In the genomic region with DNA sequence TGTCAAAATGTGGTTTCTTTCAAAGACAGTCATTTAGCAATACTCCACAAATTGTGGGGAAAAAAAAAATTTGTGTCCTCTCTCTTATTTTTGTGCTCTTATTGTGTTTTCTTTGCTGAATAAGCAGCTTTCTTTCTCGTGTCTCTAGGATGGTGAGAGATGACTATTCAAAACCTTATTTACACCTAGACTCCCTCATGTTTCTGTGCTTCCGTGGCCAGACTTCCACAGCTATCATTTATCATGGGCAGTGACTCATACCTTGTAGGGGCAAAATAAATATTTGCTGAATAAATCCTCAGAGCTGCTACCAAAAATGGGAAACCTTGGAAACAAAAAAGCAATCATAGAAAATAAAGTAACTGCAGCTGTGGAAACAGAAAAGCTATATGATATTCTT, we compare ENCODE assay signal across 15 cellular contexts.
DNase-seq lines count a peak whose midpoint lies in the region; ATAC-seq and TF ChIP-seq lines count a peak whose summit lies in the region.
"Had no signal": no experiment of that assay in that cellular context is flagged by ENCODE, and none has a peak within 500 bp of the region (broad histone marks: within the 10 kb centered on the region; RNA-seq: fewer than 3 reads in every experiment).

No MANE protein-coding gene starts in this region.

- no peaks in the 10 kb centered on the region for H3K79me2 ChIP-seq in mammary epithelial cell (ENCODE audit: insufficient read depth, low read length)
- H3K79me2 ChIP-seq: parathyroid adenoma had no signal

- DNase-seq in DMS53 treated with DMSO at 0.1 percent for 48 hours (lab: John Stamatoyannopoulos, UW; ENCODE audit: unreplicated experiment) (peak; percentile 59), NCI-H226 (peak; percentile 74), mammary epithelial cell (peak; percentile 2), omental fat pad (ENCODE audit: low spot score) (no peak), LoVo (ENCODE audit: low spot score) (no peak), left ventricle myocardium superior (no peak), NCI-H510A (lab: John Stamatoyannopoulos, UW) (no peak), SKM-1 (lab: John Stamatoyannopoulos, UW; ENCODE audit: unreplicated experiment) (no peak)
- DNase-seq: CD4-positive, CD25-positive, alpha-beta regulatory T cell; central memory CD4-positive, alpha-beta T cell; left colon; NCI-H1436 had no signal

- intact Hi-C loops in mammary epithelial cell (cut with micrococcal nuclease) (no loop called here), left ventricle myocardium superior (cut with micrococcal nuclease) (no loop called here)

- peak; percentile 94 for ATAC-seq in omental fat pad (ENCODE audit: low FRiP score)
- ATAC-seq in left ventricle myocardium superior = no peak
- ATAC-seq: left colon, Panc1 had no signal

- 37% methylated on average over 2 of the region's 2 CpGs for WGBS in mammary epithelial cell (ENCODE audit: low coverage, missing lambda C conversion rate)

- CTCF ChIA-PET in mammary epithelial cell (lab: Charles Lee; ENCODE audit: low non-redundant PET) = interaction anchor here (0.7 kb wide), 1 partner anchor 44 kb away, joined by 3 read pairs; no protein-coding TSS in a partner anchor

- H3K4me2 ChIP-seq in mammary epithelial cell (ENCODE audit: insufficient read depth, low read depth, low read length) = no peak overlapping the region

- in situ Hi-C loops in mammary epithelial cell (cut with MboI; ENCODE audit: low sequenced_read_pairs in 2 of 2) = no loop called here

- no peaks in the 10 kb centered on the region for H3K9me3 ChIP-seq in mammary epithelial cell (replicated peaks; ENCODE audit: insufficient read depth, low read length)
- H3K9me3 ChIP-seq: esophagus muscularis mucosa had no signal

- no peaks in the 10 kb centered on the region for H3K4me1 ChIP-seq in mammary epithelial cell (ENCODE audit: insufficient read depth, low read length)
- H3K4me1 ChIP-seq: esophagus muscularis mucosa, parathyroid adenoma had no signal

- no peak overlapping the region for H2AFZ ChIP-seq in mammary epithelial cell (ENCODE audit: low read depth, low read length)
- H2AFZ ChIP-seq: parathyroid adenoma had no signal

- no peak overlapping the region for H3K9ac ChIP-seq in mammary epithelial cell (ENCODE audit: insufficient read depth, low read length)
- H3K9ac ChIP-seq: parathyroid adenoma had no signal

- no TSS peak for BruUV-seq in mammary epithelial cell (replicated peaks; lab: Mats Ljungman, UMichigan)

- H3K27ac ChIP-seq in mammary epithelial cell (ENCODE audit: insufficient read depth, low read depth, low read length) = no peak overlapping the region
- H3K27ac ChIP-seq: esophagus muscularis mucosa, parathyroid adenoma had no signal

- no peaks in the 10 kb centered on the region for H4K20me1 ChIP-seq in mammary epithelial cell (ENCODE audit: insufficient read depth, low read length)

- no peaks in the 10 kb centered on the region for H3K36me3 ChIP-seq in mammary epithelial cell (ENCODE audit: insufficient read depth, low read length)
- H3K36me3 ChIP-seq: esophagus muscularis mucosa had no signal

- no peaks in the 10 kb centered on the region for H3K27me3 ChIP-seq in mammary epithelial cell (ENCODE audit: insufficient read depth, low read length)

- no peak for TF ChIP-seq CTCF in mammary epithelial cell (conservative IDR thresholded peaks at IDR 0.05 in 1 of 2, IDR thresholded peaks at IDR 0.05 in 1 of 2; ENCODE audit: extremely low read depth in 1 of 2, insufficient read depth in 1 of 2, low read depth in 1 of 2, low read length in 2 of 2)
- no peak for TF ChIP-seq CTCF in omental fat pad (IDR thresholded peaks at IDR 0.05)

- no peak overlapping the region for H3K4me3 ChIP-seq in mammary epithelial cell (replicated peaks in 1 of 3; ENCODE audit: insufficient read depth in 1 of 3, low read depth in 2 of 3, low read length in 3 of 3)
- H3K4me3 ChIP-seq: esophagus muscularis mucosa had no signal

- dilution Hi-C loops in mammary epithelial cell (cut with HindIII; ENCODE audit: low sequenced_read_pairs) = no loop called here

Comparison
In these comparisons a context has a peak if more than half of its experiments do, and no peak if none do; other contexts are left out.
1. DNase-seq: peak in DMS53 treated with DMSO at 0.1 percent for 48 hours (single experiment), NCI-H226 (single experiment) and mammary epithelial cell (single experiment); none in omental fat pad (single experiment), LoVo (single experiment), left ventricle myocardium superior (single experiment), NCI-H510A (single experiment) and SKM-1 (single experiment).